In the genomic region with DNA sequence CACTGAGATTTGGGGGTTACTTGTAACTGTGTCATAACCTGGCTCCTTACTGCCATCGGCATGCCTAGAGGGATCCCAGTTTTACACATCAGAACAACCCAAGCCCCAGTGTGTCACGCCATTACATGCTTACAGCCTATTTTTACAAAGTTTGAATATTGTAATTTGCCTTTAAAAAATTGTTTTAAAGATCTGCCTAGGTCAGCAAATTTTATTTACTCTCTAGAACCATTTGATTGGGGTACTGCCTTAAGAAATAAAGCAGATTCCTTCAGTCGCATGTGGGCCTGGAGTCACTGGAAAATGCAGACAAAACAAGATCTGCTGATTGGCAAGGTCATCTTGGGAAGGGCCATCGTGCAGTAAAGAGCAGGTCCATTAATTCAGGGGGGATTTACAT, we compare ENCODE assay signal across 25 cellular contexts.
"Had no signal": no experiment of that assay in that cellular context is flagged by ENCODE, and none has a peak within 500 bp of the region (broad histone marks: within the 10 kb centered on the region; RNA-seq: fewer than 3 reads in every experiment).

No MANE protein-coding gene starts in this region.

- H3K27ac ChIP-seq: colonic mucosa, epithelial cell of prostate, gastroesophageal sphincter, heart left ventricle, hepatocyte, neural progenitor cell, psoas muscle, skin epidermis, spleen, thoracic aorta, tibial nerve, upper lobe of right lung, uterus had no signal

- H3K4me1 ChIP-seq: colonic mucosa, psoas muscle, uterus had no signal

- ATAC-seq: esophagus mucosa; gastroesophageal sphincter; heart left ventricle; left lobe of liver; mucosa of descending colon; naive thymus-derived CD4-positive, alpha-beta T cell; psoas muscle; right cardiac atrium; stimulated activated naive B cell treated with anti-CD40 and anti-IgM and Interleukin-4, amounts not matched to agents 10 μg/mL and 1 μg/mL and 100 μg/mL, for 72 hours; upper lobe of right lung had no signal

- H3K4me2 ChIP-seq: hepatocyte, neural progenitor cell had no signal

- DNase-seq: colonic mucosa; effector CD8-positive, alpha-beta T cell; endodermal cell; foreskin fibroblast; heart left ventricle; kidney; mucosa of descending colon; naive thymus-derived CD4-positive, alpha-beta T cell; posterior cingulate gyrus; psoas muscle; right cardiac atrium; spleen; stimulated activated naive B cell treated with anti-CD40 and anti-IgM and Interleukin-4, amounts not matched to agents 10 μg/mL and 1 μg/mL and 100 μg/mL, for 72 hours; upper lobe of right lung; uterus had no signal

- H3K36me3 ChIP-seq: colonic mucosa, gastroesophageal sphincter, heart left ventricle, neural progenitor cell, spleen, thoracic aorta, tibial nerve, upper lobe of right lung, uterus had no signal

- H2AFZ ChIP-seq: hepatocyte, neural progenitor cell had no signal

- H3K9ac ChIP-seq: neural progenitor cell had no signal

- H3K9me3 ChIP-seq: colonic mucosa, gastroesophageal sphincter, heart left ventricle, mucosa of descending colon, psoas muscle, spleen, thoracic aorta, tibial nerve, upper lobe of right lung, uterus had no signal

- H3K4me3 ChIP-seq: colonic mucosa, gastroesophageal sphincter, heart left ventricle, hepatocyte, lung, mucosa of descending colon, neural progenitor cell, psoas muscle, skin epidermis, spleen, thoracic aorta, tibial nerve, upper lobe of right lung, uterus had no signal

- H3K27me3 ChIP-seq: colonic mucosa, gastroesophageal sphincter, heart left ventricle, hepatocyte, neural progenitor cell, spleen, tibial nerve, upper lobe of right lung, uterus had no signal

- FAIRE-seq: kidney had no signal

- H3K79me2 ChIP-seq: hepatocyte had no signal
